ENCODE assay signal across 10 cellular contexts in the genomic region with DNA sequence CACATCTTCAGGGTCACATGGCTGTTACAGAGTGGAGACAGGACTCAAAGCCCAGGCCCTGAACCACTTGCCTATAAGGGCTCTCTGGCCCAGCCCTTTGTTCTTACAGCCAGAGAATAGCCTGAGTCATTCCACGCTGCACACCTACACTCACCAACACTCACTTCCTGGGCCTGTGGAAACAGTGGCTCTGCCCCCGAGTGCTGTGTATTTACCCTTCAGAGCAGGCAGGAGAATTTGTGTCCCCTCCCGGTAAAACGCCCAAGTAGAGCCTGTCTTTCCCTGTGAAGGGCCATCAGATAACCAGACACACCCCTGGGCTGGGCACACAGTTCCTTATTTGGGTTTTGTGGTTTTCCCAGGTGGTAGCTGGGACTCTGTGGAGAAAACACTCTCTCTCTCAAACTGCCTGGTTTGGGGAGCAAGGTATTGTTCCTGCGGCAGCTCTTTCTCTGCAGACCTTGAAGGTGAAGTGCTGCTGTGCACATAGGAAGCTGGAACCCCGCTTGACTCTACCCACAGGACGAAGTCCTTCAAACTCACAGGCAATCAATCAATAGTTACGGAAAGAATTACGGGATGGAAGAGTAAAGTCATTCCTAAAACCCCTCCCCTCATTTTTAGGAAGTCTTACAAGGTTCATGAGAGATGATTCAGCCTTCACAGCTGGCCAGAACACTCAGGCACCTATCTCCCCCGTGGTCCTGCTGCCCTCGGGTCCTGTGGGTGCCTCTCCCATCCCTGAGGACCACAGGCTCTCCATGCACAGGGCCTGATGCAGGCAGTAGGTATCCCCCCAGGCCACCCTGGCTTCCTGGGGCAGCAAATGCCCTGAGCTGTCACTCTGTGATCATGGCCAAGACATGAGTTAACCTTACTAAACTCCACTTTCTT. TPM values are rescaled to one million over a fixed set of nuclear protein-coding genes. Genes with fewer than 3 reads are reported as not detected.
DNase-seq lines count a peak whose midpoint lies in the region; ATAC-seq, FAIRE-seq and TF ChIP-seq lines count a peak whose summit lies in the region.
"Had no signal": no experiment of that assay in that cellular context is flagged by ENCODE, and none has a peak within 500 bp of the region (broad histone marks: within the 10 kb centered on the region; RNA-seq: fewer than 3 reads in every experiment).

No MANE protein-coding gene starts in this region.

- H3K9me3 Mint-ChIP-seq in CD8-positive, alpha-beta T cell, result no peaks in the 10 kb centered on the region
- no peaks in the 10 kb centered on the region for H3K9me3 Mint-ChIP-seq in astrocyte (ENCODE audit: unreplicated experiment)
- no peaks in the 10 kb centered on the region for H3K9me3 Mint-ChIP-seq in neural crest cell

- H3K27me3 ChIP-seq in CD8-positive, alpha-beta T cell (ENCODE audit: insufficient read depth, low read length), result no peaks in the 10 kb centered on the region
- peaks cover 9% of the 10 kb centered on the region for H3K27me3 ChIP-seq in astrocyte (ENCODE audit: insufficient read depth, low read length)

- H3K36me3 ChIP-seq in CD8-positive, alpha-beta T cell (ENCODE audit: insufficient read depth, low read length), result no peaks in the 10 kb centered on the region
- no peaks in the 10 kb centered on the region for H3K36me3 ChIP-seq in astrocyte (ENCODE audit: insufficient read depth, low read length)

- H3K4me3 Mint-ChIP-seq in CD8-positive, alpha-beta T cell, result no peak overlapping the region
- H3K4me3 Mint-ChIP-seq in astrocyte (ENCODE audit: unreplicated experiment), result no peak overlapping the region
- H3K4me3 Mint-ChIP-seq in neural crest cell, result peak overlapping the region; percentile 8

- no peak for TF ChIP-seq POLR2A in erythroblast (IDR thresholded peaks at IDR 0.05; ENCODE audit: low read length)

- H3K4me3 ChIP-seq in CD8-positive, alpha-beta T cell (ENCODE audit: low read depth, low read length), result no peak overlapping the region
- H3K4me3 ChIP-seq in astrocyte (ENCODE audit: insufficient read depth, low read depth, low read length), result no peak overlapping the region

- peak overlapping the region; percentile 63 for H2AFZ ChIP-seq in astrocyte (ENCODE audit: low read depth, low read length)

- no peak overlapping the region for H3K27ac Mint-ChIP-seq in CD8-positive, alpha-beta T cell
- H3K27ac Mint-ChIP-seq in astrocyte (ENCODE audit: unreplicated experiment), result peak overlapping the region; percentile 62
- peak overlapping the region; percentile 79 for H3K27ac Mint-ChIP-seq in neural crest cell (ENCODE audit: unreplicated experiment)

- DNase-seq in CD8-positive, alpha-beta T cell, result no peak
- DNase-seq in NCI-H2107 (lab: John Stamatoyannopoulos, UW) (peak; percentile 53), astrocyte (ENCODE audit: low read depth) (peak; percentile 81), neural crest cell (ENCODE audit: low read depth, low spot score) (no peak), NCI-H1930 (lab: John Stamatoyannopoulos, UW) (no peak), HCEC 1CT (no peak), iPS-NIHi11 (ENCODE audit: low spot score) (no peak), erythroblast (lab: John Stamatoyannopoulos, UW) (no peak)

- H3K79me2 ChIP-seq in astrocyte (ENCODE audit: insufficient read depth, low read length), result no peaks in the 10 kb centered on the region

- H3K4me1 Mint-ChIP-seq in CD8-positive, alpha-beta T cell (ENCODE audit: low read depth), result peaks cover 33% of the 10 kb centered on the region
- H3K4me1 Mint-ChIP-seq in astrocyte (ENCODE audit: low read depth, unreplicated experiment), result peaks cover 15% of the 10 kb centered on the region
- H3K4me1 Mint-ChIP-seq in neural crest cell, result peaks cover 57% of the 10 kb centered on the region

- POLR2A ChIA-PET in CD8-positive, alpha-beta T cell (lab: Charles Lee), result no interaction called here

- H4K20me1 ChIP-seq in astrocyte (ENCODE audit: insufficient read depth, low read length), result peaks cover 9% of the 10 kb centered on the region

- H3K9me3 ChIP-seq in CD8-positive, alpha-beta T cell (ENCODE audit: low read length), result no peaks in the 10 kb centered on the region
- no peaks in the 10 kb centered on the region for H3K9me3 ChIP-seq in astrocyte (ENCODE audit: insufficient read depth, low read depth, low read length)

- H3K9ac ChIP-seq in astrocyte (ENCODE audit: low read length), result peak overlapping the region; percentile 12

- ATAC-seq in CD8-positive, alpha-beta T cell, result peak; percentile 54

- no peak for TF ChIP-seq CTCF in CD8-positive, alpha-beta T cell (IDR thresholded peaks at IDR 0.05)
- TF ChIP-seq CTCF in astrocyte (IDR thresholded peaks at IDR 0.05; ENCODE audit: insufficient read depth, low read depth, low read length) (no peak), neural crest cell (conservative IDR thresholded peaks at IDR 0.05) (no peak)

- no peak overlapping the region for H3K27ac ChIP-seq in CD8-positive, alpha-beta T cell (ENCODE audit: low read depth, low read length)
- peak overlapping the region; percentile 37 for H3K27ac ChIP-seq in astrocyte (ENCODE audit: low read depth, low read length)

- intact Hi-C loops in CD8-positive, alpha-beta T cell (cut with DNase I, micrococcal nuclease), result loop anchor here in 1 of 2 experiments (10.0 kb wide), 1 partner anchor 233 kb away; a partner anchor contains a TSS

- peak overlapping the region; percentile 23 for H3K4me2 ChIP-seq in astrocyte (ENCODE audit: low read length)

- CTCF ChIA-PET in CD8-positive, alpha-beta T cell (lab: Charles Lee), result no interaction called here

- H3K36me3 Mint-ChIP-seq in CD8-positive, alpha-beta T cell, result no peaks in the 10 kb centered on the region
- H3K36me3 Mint-ChIP-seq in astrocyte (ENCODE audit: low read depth, unreplicated experiment) (peaks cover 2% of the 10 kb centered on the region), neural crest cell (ENCODE audit: low read depth) (peaks cover 7% of the 10 kb centered on the region)

- FAIRE-seq in astrocyte (lab: Jason Lieb, UNC), result no peak
- FAIRE-seq: colon had no signal

- H3K4me1 ChIP-seq in CD8-positive, alpha-beta T cell (ENCODE audit: insufficient read depth, low read length), result peaks cover 24% of the 10 kb centered on the region
- H3K4me1 ChIP-seq in astrocyte (ENCODE audit: insufficient read depth, low read length), result peaks cover 8% of the 10 kb centered on the region

- peaks cover 19% of the 10 kb centered on the region for H3K27me3 Mint-ChIP-seq in CD8-positive, alpha-beta T cell (ENCODE audit: low read depth)
- H3K27me3 Mint-ChIP-seq in astrocyte (ENCODE audit: low read depth, unreplicated experiment), result peaks cover 9% of the 10 kb centered on the region
- H3K27me3 Mint-ChIP-seq in neural crest cell (ENCODE audit: low read depth), result peaks cover 3% of the 10 kb centered on the region

RNA-seq across cellular contexts. Expression of a gene that starts 20.3 kb away (rescaled TPM):
- 1 to 10 TPM; 1.5 to 1.9 TPM for total RNA-seq in CD8-positive, alpha-beta T cell
- total RNA-seq in astrocyte, result 5.0 and 6.7 TPM in 2 replicates
- 38.0 and 39.7 TPM in 2 replicates for total RNA-seq in neural crest cell

RNA-seq across cellular contexts. Expression of a gene that starts 59.7 kb away (rescaled TPM):
- total RNA-seq in CD8-positive, alpha-beta T cell, result not detected
- total RNA-seq in astrocyte, result not detected in 2 replicates
- not detected in 2 replicates for total RNA-seq in neural crest cell
- total RNA-seq: subcutaneous adipose tissue had no signal

Comparison
In these comparisons a context has a peak if more than half of its experiments do, and no peak if none do; other contexts are left out.
1. DNase-seq: peak in NCI-H2107 (single experiment) and astrocyte (single experiment); none in CD8-positive, alpha-beta T cell (0 of 7), neural crest cell (single experiment), NCI-H1930 (0 of 2), HCEC 1CT (single experiment), iPS-NIHi11 (single experiment) and erythroblast (0 of 2).